27 cellular contexts compared by ENCODE assay signal in genomic region chr2:45741451-45741850, GRCh38.
A peak's percentile ranks its signal among the peaks of the same experiment; 100 is the strongest.
DNase-seq lines count a peak whose midpoint lies in the region; ATAC-seq, FAIRE-seq and TF ChIP-seq lines count a peak whose summit lies in the region.
"Had no signal": no experiment of that assay in that cellular context is flagged by ENCODE, and none has a peak within 500 bp of the region (broad histone marks: within the 10 kb centered on the region; RNA-seq: fewer than 3 reads in every experiment).

No MANE protein-coding gene starts in this region.

- no peak overlapping the region for H4K8ac ChIP-seq in H1 (ENCODE audit: extremely low read depth, insufficient read depth, low read length)
- H4K8ac ChIP-seq in mesenchymal stem cell (ENCODE audit: low read length), result no peak overlapping the region

- no peak for TF ChIP-seq POLR2A in H1 (IDR thresholded peaks at IDR 0.05; ENCODE audit: control extremely low read depth in 1 of 2, low read depth in 2 of 2, low read length in 2 of 2)

- peaks cover 3% of the 10 kb centered on the region for H3K27me3 Mint-ChIP-seq in HFFc6 (ENCODE audit: insufficient read depth)
- H3K27me3 Mint-ChIP-seq: activated naive CD8-positive, alpha-beta T cell treated with anti-CD3 and anti-CD28 coated beads, Interleukin-2, amount 10 ng/mL, durations not matched to agents 7 days and 5 days; naive thymus-derived CD8-positive, alpha-beta T cell had no signal

- H3K9ac ChIP-seq in BLaER1, result no peak overlapping the region
- no peak overlapping the region for H3K9ac ChIP-seq in H1 (replicated peaks in 1 of 4; ENCODE audit: extremely low read depth in 1 of 4, low read depth in 3 of 4, low read length in 3 of 4)
- peak overlapping the region; percentile 34 for H3K9ac ChIP-seq in mesenchymal stem cell (ENCODE audit: low read length)

- H2BK15ac ChIP-seq in H1 (ENCODE audit: low read length) (no peak overlapping the region), mesenchymal stem cell (ENCODE audit: low read depth, poor library complexity, severe bottlenecking) (no peak overlapping the region)

- 0 out of 2 replicates have a peak overlapping the region, but pooled peaks have one; percentile 27 for H2BK12ac ChIP-seq in H1 (ENCODE audit: low read depth, low read length)
- no peak overlapping the region for H2BK12ac ChIP-seq in mesenchymal stem cell (ENCODE audit: low read length in 2 of 2)

- H2BK20ac ChIP-seq in H1 (ENCODE audit: low read length), result no peak overlapping the region

- H3K27me3 ChIP-seq in BLaER1, result no peaks in the 10 kb centered on the region
- H3K27me3 ChIP-seq in H1 (replicated peaks in 1 of 4; ENCODE audit: control insufficient read depth in 3 of 4, extremely low read depth in 1 of 4, insufficient read depth in 3 of 4, low read length in 3 of 4), result no peaks in the 10 kb centered on the region; a peak in 1 of 7 replicates
- H3K27me3 ChIP-seq in mesenchymal stem cell (ENCODE audit: control insufficient read depth in 1 of 2, insufficient read depth in 1 of 2, low read length in 2 of 2), result no peaks in the 10 kb centered on the region
- H3K27me3 ChIP-seq: ovary, tibial artery had no signal

- H4K20me1 ChIP-seq in BLaER1 (peaks cover 98% of the 10 kb centered on the region), H1 (replicated peaks in 1 of 2; ENCODE audit: control insufficient read depth in 1 of 2, insufficient read depth in 2 of 2, low read length in 2 of 2) (no peaks in the 10 kb centered on the region)

- no peak overlapping the region for H2AK5ac ChIP-seq in H1 (ENCODE audit: low read depth, low read length)
- no peak overlapping the region for H2AK5ac ChIP-seq in mesenchymal stem cell (ENCODE audit: low read length, severe bottlenecking)

- WGBS in H1 (ENCODE audit: extremely low coverage in 1 of 2, insufficient coverage in 1 of 2, insufficient read length in 1 of 2, insufficient replicate concordance in 2 of 2, low coverage in 1 of 2, low lambda C conversion rate in 2 of 2, missing lambda C conversion rate in 1 of 2), 2 experiments, result 73% methylated on average over 6 of the region's 6 CpGs; no CpG with 5 or more reads in 1 of the 2 experiments
- WGBS in mesenchymal stem cell, result 92% methylated on average over 6 of the region's 6 CpGs

- CTCF ChIA-PET in H1 (lab: Charles Lee; ENCODE audit: partially characterized antibody), result interaction anchor here (1.9 to 5.5 kb wide), 2 partner anchors 12 to 38 kb away, joined by 6 to 28 read pairs; no protein-coding TSS in a partner anchor

- H3K79me1 ChIP-seq in H1 (ENCODE audit: low read depth, low read length) (no peaks in the 10 kb centered on the region), mesenchymal stem cell (replicated peaks; ENCODE audit: low read length, poor library complexity, severe bottlenecking) (peaks cover 8% of the 10 kb centered on the region)

- H3K27ac ChIP-seq in BLaER1, result 0 out of 2 replicates have a peak overlapping the region, but pooled peaks have one; percentile 12
- H3K27ac ChIP-seq in H1 (ENCODE audit: low read depth, low read length), result no peak overlapping the region
- no peak overlapping the region for H3K27ac ChIP-seq in mesenchymal stem cell (ENCODE audit: low read length, poor library complexity, severe bottlenecking)
- H3K27ac ChIP-seq: ovary, tibial artery had no signal

- no peak overlapping the region for H3K27ac Mint-ChIP-seq in HFFc6
- H3K27ac Mint-ChIP-seq: activated naive CD8-positive, alpha-beta T cell treated with anti-CD3 and anti-CD28 coated beads, Interleukin-2, amount 10 ng/mL, durations not matched to agents 7 days and 5 days; CD4-positive, CD25-positive, alpha-beta regulatory T cell had no signal

- H3K4me3 ChIP-seq in BLaER1 (no peak overlapping the region), H1 (ENCODE audit: extremely low read depth in 1 of 4, insufficient read depth in 2 of 4, low read depth in 3 of 4, low read length in 4 of 4) (no peak overlapping the region), mesenchymal stem cell (ENCODE audit: insufficient read depth in 1 of 2, low read depth in 1 of 2, low read length in 2 of 2) (no peak overlapping the region)
- H3K4me3 ChIP-seq: GM12878, ovary, tibial artery had no signal

- no peak overlapping the region for H2AFZ ChIP-seq in H1 (ENCODE audit: low read length)
- H2AFZ ChIP-seq in mesenchymal stem cell (ENCODE audit: low read depth, low read length), result no peak overlapping the region

- no peak for ATAC-seq in HG03442 (IDR thresholded peaks at IDR 0.05; ENCODE audit: unreplicated experiment)
- ATAC-seq: HCT116; naive thymus-derived CD8-positive, alpha-beta T cell had no signal

- H3K23ac ChIP-seq in H1 (ENCODE audit: insufficient read length) (no peak overlapping the region), mesenchymal stem cell (ENCODE audit: low read length in 2 of 2) (no peak overlapping the region)

- H3K9me3 Mint-ChIP-seq in HFFc6, result no peaks in the 10 kb centered on the region
- H3K9me3 Mint-ChIP-seq: activated naive CD8-positive, alpha-beta T cell treated with anti-CD3 and anti-CD28 coated beads, Interleukin-2, amount 10 ng/mL, durations not matched to agents 7 days and 5 days; CD4-positive, CD25-positive, alpha-beta regulatory T cell had no signal

- POLR2A ChIA-PET in H1 (lab: Charles Lee; ENCODE audit: partially characterized antibody), result no interaction called here

- no peak overlapping the region for H2BK120ac ChIP-seq in H1 (replicated peaks; ENCODE audit: low read depth, low read length)
- no peak overlapping the region for H2BK120ac ChIP-seq in mesenchymal stem cell (ENCODE audit: low read depth, low read length)

- H3K36me3 ChIP-seq in BLaER1 (peaks cover 62% of the 10 kb centered on the region), H1 (ENCODE audit: control insufficient read depth in 2 of 4, insufficient read depth in 4 of 4, low read length in 3 of 4) (no peaks in the 10 kb centered on the region), mesenchymal stem cell (ENCODE audit: control insufficient read depth in 1 of 2, insufficient read depth in 2 of 2, low read depth in 1 of 2, low read length in 2 of 2) (peaks cover 0 to 6% of the 10 kb centered on the region in 2 experiments)
- H3K36me3 ChIP-seq: ovary, tibial artery had no signal

- peaks cover 46% of the 10 kb centered on the region for H3K4me1 Mint-ChIP-seq in HFFc6 (ENCODE audit: low read depth)
- H3K4me1 Mint-ChIP-seq: activated naive CD8-positive, alpha-beta T cell treated with anti-CD3 and anti-CD28 coated beads, Interleukin-2, amount 10 ng/mL, durations not matched to agents 7 days and 5 days had no signal

- H3K79me2 ChIP-seq in H1 (ENCODE audit: control insufficient read depth in 1 of 2, insufficient read depth in 2 of 2, low read length in 2 of 2), result no peaks in the 10 kb centered on the region

- no peak for TF ChIP-seq EP300 in H1 (IDR thresholded peaks at IDR 0.05; ENCODE audit: borderline replicate concordance in 1 of 2, low read depth in 2 of 2, low read length in 2 of 2)

- H4K91ac ChIP-seq in H1 (replicated peaks; ENCODE audit: insufficient read length, low read length), result peak overlapping the region; percentile 5
- H4K91ac ChIP-seq in mesenchymal stem cell (ENCODE audit: low read length), result no peak overlapping the region

- H3K56ac ChIP-seq in H1 (replicated peaks; ENCODE audit: insufficient read length, low read depth, low read length), result no peak overlapping the region

- H4K5ac ChIP-seq in H1 (ENCODE audit: insufficient read length, low read depth, low read length), result no peak overlapping the region

- FAIRE-seq in H1 (lab: Jason Lieb, UNC), result no peak
- FAIRE-seq: colon, kidney had no signal

- peaks cover 75% of the 10 kb centered on the region for H3K4me1 ChIP-seq in BLaER1
- H3K4me1 ChIP-seq in H1 (replicated peaks in 1 of 4; ENCODE audit: control insufficient read depth in 3 of 4, insufficient read depth in 4 of 4, low read length in 3 of 4), result no peaks in the 10 kb centered on the region; a peak in 1 of 7 replicates
- H3K4me1 ChIP-seq in mesenchymal stem cell (ENCODE audit: control insufficient read depth, insufficient read depth, low read depth, low read length), result peaks cover 1% of the 10 kb centered on the region

- TF ChIP-seq CTCF in HFFc6 (IDR thresholded peaks at IDR 0.05) (no peak), H1 (IDR thresholded peaks at IDR 0.05; ENCODE audit: control extremely low read depth in 1 of 3, insufficient read depth in 1 of 3, low read depth in 1 of 3, low read length in 3 of 3) (no peak)

- peak; percentile 6 for DNase-seq in HFFc6
- DNase-seq in H1 (ENCODE audit: low read depth in 1 of 2, low spot score in 2 of 2), result no peak
- DNase-seq in mesenchymal stem cell, result no peak
- DNase-seq in midbrain (lab: John Stamatoyannopoulos, UW), result no peak
- DNase-seq in stimulated activated CD4-positive, alpha-beta T cell treated with anti-CD3 and anti-CD28 coated beads, Interleukin-12 subunit alpha, Interleukin-12 subunit beta, amount 100 ng/mL, for 4 hours, result no peak
- no peak for DNase-seq in NCI-H1436 (lab: John Stamatoyannopoulos, UW)
- DNase-seq: ACHN; activated CD4-positive, alpha-beta T cell treated with anti-CD3 and anti-CD28 coated beads, Interleukin-2, amount 50 U/mL, for 1 hour; activated CD8-positive, alpha-beta memory T cell treated with anti-CD3 and anti-CD28 coated beads, Interleukin-2, amount 50 U/mL, for 4 hours; activated naive CD8-positive, alpha-beta T cell treated with anti-CD3 and anti-CD28 coated beads, Interleukin-2, amount 10 ng/mL, durations not matched to agents 7 days and 5 days; CD4-positive, CD25-positive, alpha-beta regulatory T cell; DMS53; Kasumi-1; kidney; mesendoderm; naive thymus-derived CD8-positive, alpha-beta T cell; NCI-H1105 treated with DMSO at 0.1 percent for 48 hours; SHP77 treated with DMSO at 0.1 percent for 48 hours; stimulated activated naive CD4-positive, alpha-beta T cell; T-helper 1 cell; tibial artery had no signal

- no peaks in the 10 kb centered on the region for H3K23me2 ChIP-seq in H1 (ENCODE audit: low read depth, low read length)

- H3K9me3 ChIP-seq in BLaER1, result peaks cover 16% of the 10 kb centered on the region
- no peaks in the 10 kb centered on the region for H3K9me3 ChIP-seq in H1 (ENCODE audit: insufficient read depth in 2 of 2, low read depth in 1 of 2, low read length in 1 of 2)
- no peaks in the 10 kb centered on the region for H3K9me3 ChIP-seq in mesenchymal stem cell (ENCODE audit: control insufficient read depth, low read length)
- H3K9me3 ChIP-seq: ovary, tibial artery had no signal

- H2BK5ac ChIP-seq in H1 (ENCODE audit: low read depth, low read length) (no peak overlapping the region), mesenchymal stem cell (ENCODE audit: low read depth, low read length, poor library complexity, severe bottlenecking) (no peak overlapping the region)

- H3K36me3 Mint-ChIP-seq in HFFc6 (ENCODE audit: low read depth), result no peaks in the 10 kb centered on the region; the same call in 1 of the 2 replicates
- H3K36me3 Mint-ChIP-seq: activated naive CD8-positive, alpha-beta T cell treated with anti-CD3 and anti-CD28 coated beads, Interleukin-2, amount 10 ng/mL, durations not matched to agents 7 days and 5 days had no signal

- H3K18ac ChIP-seq in H1 (ENCODE audit: extremely low read depth, low read length) (no peak overlapping the region), mesenchymal stem cell (ENCODE audit: low read depth in 1 of 2, low read length in 2 of 2) (no peak overlapping the region)

- no peak for TF ChIP-seq RAD21 in H1 (IDR thresholded peaks at IDR 0.05 in 1 of 2, conservative IDR thresholded peaks at IDR 0.05 in 1 of 2; ENCODE audit: low read depth in 2 of 2, low read length in 2 of 2)

- H3K14ac ChIP-seq in H1 (ENCODE audit: insufficient read length), result no peak overlapping the region
- H3K14ac ChIP-seq in mesenchymal stem cell (ENCODE audit: low read length in 2 of 2), result no peak overlapping the region

- no peak overlapping the region for H3K4ac ChIP-seq in H1 (replicated peaks; ENCODE audit: insufficient read length, low read depth, low read length)
- H3K4ac ChIP-seq in mesenchymal stem cell (ENCODE audit: low read depth in 1 of 2, low read length in 2 of 2), result no peak overlapping the region

- H3K4me3 Mint-ChIP-seq in HFFc6, result no peak overlapping the region
- H3K4me3 Mint-ChIP-seq: activated naive CD8-positive, alpha-beta T cell treated with anti-CD3 and anti-CD28 coated beads, Interleukin-2, amount 10 ng/mL, durations not matched to agents 7 days and 5 days; CD4-positive, CD25-positive, alpha-beta regulatory T cell; naive thymus-derived CD8-positive, alpha-beta T cell had no signal

- peak overlapping the region; percentile 10; the same call in 1 of the 2 replicates for H3K4me2 ChIP-seq in BLaER1
- no peak overlapping the region for H3K4me2 ChIP-seq in H1 (ENCODE audit: insufficient read depth in 1 of 2, low read depth in 2 of 2, low read length in 2 of 2)
- no peak overlapping the region for H3K4me2 ChIP-seq in mesenchymal stem cell (ENCODE audit: low read length, poor library complexity, severe bottlenecking)
